ENCODE assay signal across 1 cellular context in genomic region chr9:90842984-90843383, GRCh38.
A peak's percentile ranks its signal among the peaks of the same experiment; 100 is the strongest.
TF ChIP-seq lines count a peak whose summit lies in the region.

No MANE protein-coding gene starts in this region.

TF ChIP-seq in K562, 482 proteins besides CTCF, POLR2A, EP300 and RAD21:
- TF ChIP-seq MAX (CRISPR knock-in tag; IDR thresholded peaks at IDR 0.05) = 0 out of 2 replicates have a peak, but pooled peaks have one; percentile 34
- TF ChIP-seq GABPA (tag; conservative IDR thresholded peaks at IDR 0.05; ENCODE audit: low read depth) = peak; percentile 60
- 0 out of 2 replicates have a peak, but pooled peaks have one; percentile 22 for TF ChIP-seq ZBTB9 (CRISPR knock-in tag; IDR thresholded peaks at IDR 0.05)
- TF ChIP-seq PURB (CRISPR knock-in tag; IDR thresholded peaks at IDR 0.05; ENCODE audit: low read depth) = no peak
